In the genomic region with DNA sequence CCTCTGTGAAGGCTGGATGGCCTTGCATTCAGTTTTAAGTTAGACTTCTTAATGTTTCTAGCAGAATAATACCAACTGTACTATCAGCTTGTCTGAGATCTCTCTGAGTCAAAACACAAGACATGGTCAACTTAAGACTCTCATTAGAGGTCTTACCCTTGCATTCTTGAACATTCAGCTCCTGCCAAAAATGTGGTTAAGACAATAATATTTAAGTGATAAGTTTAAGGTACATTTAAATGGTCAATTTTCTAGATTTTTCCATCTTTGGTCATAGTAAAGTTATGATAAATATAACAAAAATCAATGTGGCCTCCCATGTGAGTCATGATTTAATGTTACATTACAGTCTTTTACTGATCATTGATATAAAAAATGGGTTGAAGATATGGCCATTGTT, we compare ENCODE assay signal across 20 cellular contexts.
DNase-seq lines count a peak whose midpoint lies in the region; ATAC-seq and TF ChIP-seq lines count a peak whose summit lies in the region.
"Had no signal": no experiment of that assay in that cellular context is flagged by ENCODE, and none has a peak within 500 bp of the region (broad histone marks: within the 10 kb centered on the region; RNA-seq: fewer than 3 reads in every experiment).

No MANE protein-coding gene starts in this region.

- POLR2A ChIA-PET in IMR-90 (lab: Charles Lee; ENCODE audit: unreplicated experiment): no interaction called here

- no peak overlapping the region for H3K23ac ChIP-seq in IMR-90 (ENCODE audit: low read depth, low read length)

- H2BK5ac ChIP-seq in IMR-90 (ENCODE audit: low read depth, low read length, poor library complexity, severe bottlenecking): no peak overlapping the region

- dilution Hi-C loops in IMR-90 (cut with HindIII; ENCODE audit: low sequenced_read_pairs, unreplicated experiment): no loop called here

- no peaks in the 10 kb centered on the region for H3K36me3 ChIP-seq in ACC112 (ENCODE audit: insufficient read depth, low read length)
- H3K36me3 ChIP-seq in IMR-90 (ENCODE audit: control insufficient read depth, insufficient read depth, low read length): no peaks in the 10 kb centered on the region
- H3K36me3 ChIP-seq: BLaER1 treated with 17β-estradiol and CSF1 and Interleukin-3, amounts not matched to agents 10 nM and 100 nM had no signal

- no peak overlapping the region for H3K4me2 ChIP-seq in IMR-90 (ENCODE audit: low read depth, low read length)
- H3K4me2 ChIP-seq: BLaER1 treated with 17β-estradiol and CSF1 and Interleukin-3, amounts not matched to agents 10 nM and 100 nM had no signal

- in situ Hi-C loops in IMR-90 (cut with MboI; ENCODE audit: low sequenced_read_pairs) (no loop called here), astrocyte of the spinal cord (cut with HindIII; ENCODE audit: low sequenced_read_pairs) (no loop called here)

- peak; percentile 72 for ATAC-seq in IMR-90 (ENCODE audit: low read depth)

- no peak overlapping the region for H3K14ac ChIP-seq in IMR-90 (replicated peaks; ENCODE audit: low read depth, low read length)

- H3K79me1 ChIP-seq in IMR-90 (ENCODE audit: low read depth in 1 of 2, low read length in 2 of 2): no peaks in the 10 kb centered on the region

- no peak overlapping the region for H3K4ac ChIP-seq in IMR-90 (ENCODE audit: low read depth, low read length)

- no peak for TF ChIP-seq CTCF in IMR-90 (conservative IDR thresholded peaks at IDR 0.05; ENCODE audit: low read depth, low read length)
- TF ChIP-seq CTCF in astrocyte of the spinal cord (IDR thresholded peaks at IDR 0.05; ENCODE audit: low read depth, low read length): no peak
- TF ChIP-seq CTCF in fibroblast of villous mesenchyme (IDR thresholded peaks at IDR 0.05; ENCODE audit: insufficient read depth, low read depth, low read length): no peak

- H2AK5ac ChIP-seq in IMR-90 (ENCODE audit: low read depth, low read length): no peak overlapping the region

- H4K20me1 ChIP-seq in IMR-90 (ENCODE audit: insufficient read depth, low read length): no peaks in the 10 kb centered on the region
- H4K20me1 ChIP-seq: BLaER1 treated with 17β-estradiol and CSF1 and Interleukin-3, amounts not matched to agents 10 nM and 100 nM had no signal

- intact Hi-C loops in IMR-90 (cut with micrococcal nuclease): no loop called here

- H3K79me2 ChIP-seq in ACC112 (ENCODE audit: control insufficient read depth, insufficient read depth, low read length, unreplicated experiment): no peaks in the 10 kb centered on the region

- no peak overlapping the region for H4K91ac ChIP-seq in IMR-90 (ENCODE audit: insufficient read depth, low read depth, low read length)

- H2BK120ac ChIP-seq in IMR-90 (ENCODE audit: low read depth, low read length): no peak overlapping the region

- DNase-seq in IMR-90 (peak; percentile 79), astrocyte of the spinal cord (ENCODE audit: low read depth, low spot score) (peak; percentile 57), fibroblast of villous mesenchyme (ENCODE audit: low read depth) (peak; percentile 18), germinal center (ENCODE audit: low spot score) (no peak), occipital lobe (lab: John Stamatoyannopoulos, UW) (no peak), medulla oblongata (ENCODE audit: extremely low spot score) (no peak)
- DNase-seq in activated naive CD4-positive, alpha-beta T cell (lab: John Stamatoyannopoulos, UW): no peak
- DNase-seq: CD8-positive, alpha-beta memory T cell; DND-41; GF-D8; HFFc6; Karpas-422; NCI-H1105; NCI-H1694 treated with DMSO at 0.1 percent for 48 hours; NCI-H446; NK-92 treated with Interleukin-12 subunit alpha and Interleukin-12 subunit beta, amount 100 ng/mL, for 24 hours; SHP77 treated with DMSO at 0.1 percent for 48 hours had no signal

- no peak for TF ChIP-seq POLR2A in IMR-90 (IDR thresholded peaks at IDR 0.05; ENCODE audit: low read depth, low read length)

- TF ChIP-seq RAD21 in IMR-90 (IDR thresholded peaks at IDR 0.05; ENCODE audit: low read length): no peak

- H2AFZ ChIP-seq in ACC112 (ENCODE audit: low read length, unreplicated experiment) (no peak overlapping the region), IMR-90 (replicated peaks; ENCODE audit: low read length, poor library complexity) (no peak overlapping the region)

- BruUV-seq in IMR-90 (replicated peaks; lab: Mats Ljungman, UMichigan): no TSS peak

- H3K18ac ChIP-seq in IMR-90 (ENCODE audit: low read depth, low read length): no peak overlapping the region

- no peaks in the 10 kb centered on the region for H3K9me1 ChIP-seq in IMR-90 (ENCODE audit: insufficient read depth, low read length)

- H3K56ac ChIP-seq in IMR-90 (ENCODE audit: extremely low read depth, insufficient read depth, low read length): no peak overlapping the region

- H4K8ac ChIP-seq in IMR-90 (ENCODE audit: low read depth in 2 of 2, low read length in 2 of 2): no peak overlapping the region

- CTCF ChIA-PET in IMR-90 (lab: Yijun Ruan, JAX): interaction anchor here (1.2 kb wide), 1 partner anchor 23 kb away, joined by 3 read pairs; no protein-coding TSS in a partner anchor

- no peak overlapping the region for H3K9ac ChIP-seq in IMR-90 (ENCODE audit: low read depth, low read length)
- H3K9ac ChIP-seq: BLaER1 treated with 17β-estradiol and CSF1 and Interleukin-3, amounts not matched to agents 10 nM and 100 nM had no signal

- H3K4me1 ChIP-seq in ACC112 (ENCODE audit: control insufficient read depth, insufficient read depth, low read length, unreplicated experiment) (peaks cover 10% of the 10 kb centered on the region), IMR-90 (ENCODE audit: control insufficient read depth, insufficient read depth, low read length) (no peaks in the 10 kb centered on the region)
- H3K4me1 ChIP-seq: BLaER1 treated with 17β-estradiol and CSF1 and Interleukin-3, amounts not matched to agents 10 nM and 100 nM had no signal

- H3K9me3 ChIP-seq in IMR-90 (ENCODE audit: control insufficient read depth, insufficient read depth, low read length): no peaks in the 10 kb centered on the region
- H3K9me3 ChIP-seq: BLaER1 treated with 17β-estradiol and CSF1 and Interleukin-3, amounts not matched to agents 10 nM and 100 nM had no signal

- H3K27ac ChIP-seq in ACC112 (ENCODE audit: low read depth, low read length) (peak overlapping the region; percentile 38; the same call in 1 of the 2 replicates), IMR-90 (ENCODE audit: insufficient read depth, low read length) (no peak overlapping the region)
- H3K27ac ChIP-seq: 22Rv1; BLaER1 treated with 17β-estradiol and CSF1 and Interleukin-3, amounts not matched to agents 10 nM and 100 nM had no signal

- no peak overlapping the region for H2BK15ac ChIP-seq in IMR-90 (ENCODE audit: low read depth, low read length)

- no peak overlapping the region for H2AK9ac ChIP-seq in IMR-90 (replicated peaks; ENCODE audit: low read depth, low read length, poor library complexity)

- H3K27me3 ChIP-seq in ACC112 (ENCODE audit: insufficient read depth, low read length) (no peaks in the 10 kb centered on the region), IMR-90 (ENCODE audit: control insufficient read depth, insufficient read depth, low read length) (no peaks in the 10 kb centered on the region)
- H3K27me3 ChIP-seq: BLaER1 treated with 17β-estradiol and CSF1 and Interleukin-3, amounts not matched to agents 10 nM and 100 nM had no signal

- H3K4me3 ChIP-seq in ACC112 (ENCODE audit: low read depth, low read length) (no peak overlapping the region), IMR-90 (ENCODE audit: insufficient read depth, low read depth, low read length) (no peak overlapping the region), astrocyte of the spinal cord (ENCODE audit: low read depth, low read length) (no peak overlapping the region), fibroblast of villous mesenchyme (ENCODE audit: low read depth, low read length) (no peak overlapping the region)
- H3K4me3 ChIP-seq: BLaER1 treated with 17β-estradiol and CSF1 and Interleukin-3, amounts not matched to agents 10 nM and 100 nM had no signal

- no peak overlapping the region for H4K5ac ChIP-seq in IMR-90 (ENCODE audit: low read depth, low read length)

- H2BK20ac ChIP-seq in IMR-90 (ENCODE audit: low read depth, low read length): no peak overlapping the region

TF ChIP-seq in IMR-90, 13 proteins besides CTCF, POLR2A, EP300 and RAD21:
- TF ChIP-seq ELK1 (IDR thresholded peaks at IDR 0.05; ENCODE audit: borderline replicate concordance, low read depth, low read length) (no peak), NFE2L2 (IDR thresholded peaks at IDR 0.05; ENCODE audit: low read depth, low read length) (no peak), SMC3 (IDR thresholded peaks at IDR 0.05; ENCODE audit: low read depth, low read length) (no peak), FOS (IDR thresholded peaks at IDR 0.05; ENCODE audit: low read depth, low read length) (no peak), BHLHE40 (IDR thresholded peaks at IDR 0.05; ENCODE audit: low read depth, low read length) (no peak), MAZ (IDR thresholded peaks at IDR 0.05; ENCODE audit: borderline replicate concordance, low read depth, low read length) (no peak)

Comparison
In these comparisons a context has a peak if more than half of its experiments do, and no peak if none do; other contexts are left out.
1. DNase-seq: peak in IMR-90 (single experiment), astrocyte of the spinal cord (single experiment) and fibroblast of villous mesenchyme (single experiment); none in germinal center (single experiment), occipital lobe (single experiment), activated naive CD4-positive, alpha-beta T cell (0 of 4) and medulla oblongata (single experiment).